8 cellular contexts compared by ENCODE assay signal in genomic region chr22:38397189-38398097, GRCh38.
DNase-seq lines count a peak whose midpoint lies in the region; TF ChIP-seq lines count a peak whose summit lies in the region.

No MANE protein-coding gene starts in this region.

- H3K4me3 ChIP-seq in HUES48 (ENCODE audit: low read depth, low read length): peak overlapping the region; percentile 89
- H3K4me3 ChIP-seq in WERI-Rb-1 (ENCODE audit: low read depth, low read length): peak overlapping the region; percentile 79
- H3K4me3 ChIP-seq in fibroblast of pulmonary artery (replicated peaks; ENCODE audit: low read depth, low read length): peak overlapping the region; percentile 65

- H3K9me3 Mint-ChIP-seq in nephron progenitor cell: no peaks in the 10 kb centered on the region

- DNase-seq in ELF-1 (ENCODE audit: low read depth, low spot score) (peak; percentile 97), WERI-Rb-1 (no peak), fibroblast of pulmonary artery (ENCODE audit: low read depth) (peak; percentile 44), nephron progenitor cell (peak; percentile 48), GM19240 (ENCODE audit: insufficient read length, low spot score) (no peak), SW 1271 (lab: John Stamatoyannopoulos, UW) (no peak), inferior parietal cortex (ENCODE audit: extremely low spot score) (no peak)

- H3K9me3 ChIP-seq in HUES48 (ENCODE audit: control insufficient read depth, insufficient read depth, low read length): no peaks in the 10 kb centered on the region
- no peaks in the 10 kb centered on the region for H3K9me3 ChIP-seq in WERI-Rb-1 (ENCODE audit: severe bottlenecking)

- H3K27ac ChIP-seq in HUES48 (ENCODE audit: low read depth, low read length): peak overlapping the region; percentile 95
- peak overlapping the region; percentile 71 for H3K27ac ChIP-seq in WERI-Rb-1

- H3K36me3 ChIP-seq in HUES48 (ENCODE audit: control insufficient read depth, insufficient read depth, low read length): no peaks in the 10 kb centered on the region
- H3K36me3 ChIP-seq in WERI-Rb-1: no peaks in the 10 kb centered on the region

- peak overlapping the region; percentile 66 for H3K27ac Mint-ChIP-seq in nephron progenitor cell

- peaks cover 71% of the 10 kb centered on the region for H3K4me1 Mint-ChIP-seq in nephron progenitor cell

- peaks cover 5% of the 10 kb centered on the region for H3K27me3 Mint-ChIP-seq in nephron progenitor cell (ENCODE audit: low read depth, poor library complexity)

- peaks cover 58% of the 10 kb centered on the region for H3K4me1 ChIP-seq in HUES48 (ENCODE audit: control insufficient read depth, insufficient read depth, low read length)

- H3K9ac ChIP-seq in HUES48 (ENCODE audit: low read depth, low read length): peak overlapping the region; percentile 89

- H3K27me3 ChIP-seq in HUES48 (ENCODE audit: control insufficient read depth, insufficient read depth, low read length): no peaks in the 10 kb centered on the region
- H3K27me3 ChIP-seq in WERI-Rb-1 (ENCODE audit: insufficient read depth, low read depth, severe bottlenecking): no peaks in the 10 kb centered on the region

- H3K4me3 Mint-ChIP-seq in nephron progenitor cell: peak overlapping the region; percentile 87

- TF ChIP-seq CTCF in WERI-Rb-1 (IDR thresholded peaks at IDR 0.05; ENCODE audit: low read depth, low read length) (no peak), fibroblast of pulmonary artery (IDR thresholded peaks at IDR 0.05; ENCODE audit: low read length, missing control alignments) (no peak), nephron progenitor cell (IDR thresholded peaks at IDR 0.05) (no peak)

- no peaks in the 10 kb centered on the region for H3K36me3 Mint-ChIP-seq in nephron progenitor cell (ENCODE audit: low read depth)

Comparison
In these comparisons a context has a peak if more than half of its experiments do, and no peak if none do; other contexts are left out.
1. DNase-seq: peak in ELF-1 (single experiment), fibroblast of pulmonary artery (single experiment) and nephron progenitor cell (single experiment); none in WERI-Rb-1 (single experiment), GM19240 (single experiment), SW 1271 (0 of 2) and inferior parietal cortex (single experiment).
2. Peak in every context shown above with its lines, with median percentiles within 50 percentile points of each other: H3K4me3 ChIP-seq.